ENCODE assay signal across 1 cellular context in the genomic region with DNA sequence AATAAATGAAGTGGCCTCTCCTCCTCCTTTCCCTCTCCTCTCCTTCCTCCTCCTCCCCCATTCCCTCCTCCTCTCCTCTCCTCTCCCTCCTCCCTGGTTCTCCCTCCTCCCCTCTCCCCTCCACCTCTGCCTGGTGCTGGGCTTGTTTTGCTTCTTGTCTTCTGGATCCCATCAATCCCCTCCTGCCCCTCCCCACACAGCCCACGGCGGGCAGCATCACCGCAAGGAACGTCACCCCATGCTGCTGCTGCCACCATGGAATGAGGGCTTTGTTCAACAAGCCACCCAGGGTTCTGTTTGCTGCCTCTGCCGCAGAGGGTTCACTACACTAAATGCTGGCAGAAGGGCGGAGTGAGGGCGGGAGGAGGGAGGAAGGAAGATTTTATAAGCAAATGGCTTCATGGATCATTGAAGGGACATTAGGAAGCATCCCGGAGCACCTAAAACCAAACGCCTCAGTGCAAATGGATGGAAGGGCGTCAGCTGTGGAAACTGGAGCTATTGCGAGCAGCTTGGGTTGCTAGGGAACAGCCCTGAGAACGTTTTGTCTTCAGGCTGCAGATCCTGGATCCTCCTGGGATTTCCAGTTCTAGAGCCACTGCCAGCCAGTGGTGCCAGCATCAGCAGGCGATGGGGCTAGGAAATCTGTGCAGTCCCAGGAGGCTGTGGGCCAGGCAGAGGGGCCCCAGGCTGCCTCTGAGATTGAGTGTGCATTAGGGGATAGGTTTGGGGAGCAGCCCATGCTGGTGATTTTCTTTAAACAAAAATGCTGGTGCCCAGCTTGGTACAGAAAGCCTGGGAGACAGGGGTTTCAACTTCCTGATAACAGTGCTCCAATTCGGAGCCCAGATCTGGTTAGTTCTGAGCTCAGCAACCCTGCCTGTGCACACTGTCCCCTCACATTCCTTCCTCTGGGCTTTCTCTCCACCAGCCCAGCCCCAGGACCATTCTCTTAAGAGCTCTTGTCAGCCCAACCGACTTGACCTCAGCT.
TF ChIP-seq lines count a peak whose summit lies in the region.

No MANE protein-coding gene starts in this region.

TF ChIP-seq in HEK293, 187 proteins besides CTCF, POLR2A, EP300 and RAD21 (continued from another document):
- TF ChIP-seq ZNF398 (tag by site-specific recombination; IDR thresholded peaks at IDR 0.05) = peak; percentile 75
- TF ChIP-seq ZNF366 (tag by site-specific recombination; conservative IDR thresholded peaks at IDR 0.05) = no peak
- no peak for TF ChIP-seq ZNF555 (tag by site-specific recombination; conservative IDR thresholded peaks at IDR 0.05)
- TF ChIP-seq PRDM1 (tag by site-specific recombination; IDR thresholded peaks at IDR 0.05) = no peak
- TF ChIP-seq ZNF777 (tag by site-specific recombination; IDR thresholded peaks at IDR 0.05; ENCODE audit: borderline replicate concordance) = no peak
- TF ChIP-seq ZNF426 (tag by site-specific recombination; IDR thresholded peaks at IDR 0.05) = no peak
- TF ChIP-seq ZNF561 (tag by site-specific recombination; IDR thresholded peaks at IDR 0.05; ENCODE audit: borderline replicate concordance) = no peak
- TF ChIP-seq ZNF19 (tag by site-specific recombination; IDR thresholded peaks at IDR 0.05; ENCODE audit: low read depth) = no peak
- TF ChIP-seq OVOL3 (tag by site-specific recombination; IDR thresholded peaks at IDR 0.05) = no peak
- 0 out of 2 replicates have a peak, but pooled peaks have one; percentile 27 for TF ChIP-seq KLF1 (tag by site-specific recombination; IDR thresholded peaks at IDR 0.05)
- no peak for TF ChIP-seq HOXA7 (CRISPR knock-in tag; IDR thresholded peaks at IDR 0.05; ENCODE audit: borderline replicate concordance)
- peak; percentile 64 for TF ChIP-seq ZFHX2 (tag by site-specific recombination; conservative IDR thresholded peaks at IDR 0.05)
- 0 out of 2 replicates have a peak, but pooled peaks have one; percentile 57 for TF ChIP-seq ZNF10 (tag by site-specific recombination; IDR thresholded peaks at IDR 0.05)
- TF ChIP-seq, protein P1, sequence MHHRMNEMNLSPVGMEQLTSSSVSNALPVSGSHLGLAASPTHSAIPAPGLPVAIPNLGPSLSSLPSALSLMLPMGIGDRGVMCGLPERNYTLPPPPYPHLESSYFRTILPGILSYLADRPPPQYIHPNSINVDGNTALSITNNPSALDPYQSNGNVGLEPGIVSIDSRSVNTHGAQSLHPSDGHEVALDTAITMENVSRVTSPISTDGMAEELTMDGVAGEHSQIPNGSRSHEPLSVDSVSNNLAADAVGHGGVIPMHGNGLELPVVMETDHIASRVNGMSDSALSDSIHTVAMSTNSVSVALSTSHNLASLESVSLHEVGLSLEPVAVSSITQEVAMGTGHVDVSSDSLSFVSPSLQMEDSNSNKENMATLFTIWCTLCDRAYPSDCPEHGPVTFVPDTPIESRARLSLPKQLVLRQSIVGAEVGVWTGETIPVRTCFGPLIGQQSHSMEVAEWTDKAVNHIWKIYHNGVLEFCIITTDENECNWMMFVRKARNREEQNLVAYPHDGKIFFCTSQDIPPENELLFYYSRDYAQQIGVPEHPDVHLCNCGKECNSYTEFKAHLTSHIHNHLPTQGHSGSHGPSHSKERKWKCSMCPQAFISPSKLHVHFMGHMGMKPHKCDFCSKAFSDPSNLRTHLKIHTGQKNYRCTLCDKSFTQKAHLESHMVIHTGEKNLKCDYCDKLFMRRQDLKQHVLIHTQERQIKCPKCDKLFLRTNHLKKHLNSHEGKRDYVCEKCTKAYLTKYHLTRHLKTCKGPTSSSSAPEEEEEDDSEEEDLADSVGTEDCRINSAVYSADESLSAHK (tag by site-specific recombination; IDR thresholded peaks at IDR 0.05) = no peak
- TF ChIP-seq KLF17 (tag by site-specific recombination; IDR thresholded peaks at IDR 0.05) = no peak
- TF ChIP-seq EGR2 (tag by site-specific recombination; IDR thresholded peaks at IDR 0.05; ENCODE audit: low read depth) = peak; percentile 77
- no peak for TF ChIP-seq ZSCAN18 (tag by site-specific recombination; IDR thresholded peaks at IDR 0.05)
- TF ChIP-seq ZNF521 (tag by site-specific recombination; IDR thresholded peaks at IDR 0.05) = no peak
- no peak for TF ChIP-seq ZNF169 (tag by site-specific recombination; IDR thresholded peaks at IDR 0.05)
- no peak for TF ChIP-seq GLI2 (tag by site-specific recombination; IDR thresholded peaks at IDR 0.05; ENCODE audit: borderline replicate concordance, low read depth)
- no peak for TF ChIP-seq ZNF280D (tag by site-specific recombination; IDR thresholded peaks at IDR 0.05)
- TF ChIP-seq KLF7 (tag by site-specific recombination; IDR thresholded peaks at IDR 0.05; ENCODE audit: borderline replicate concordance) = no peak
